In genomic region chr4:73541251-73541650, GRCh38 we compare ENCODE assay signal across 6 cellular contexts. TPM values are rescaled to one million over a fixed set of nuclear protein-coding genes. Genes with fewer than 3 reads are reported as not detected.
"Had no signal": no experiment of that assay in that cellular context is flagged by ENCODE, and none has a peak within 500 bp of the region (broad histone marks: within the 10 kb centered on the region; RNA-seq: fewer than 3 reads in every experiment).

No MANE protein-coding gene starts in this region.

- H3K4me3 Mint-ChIP-seq: GM23338, H9, IgD-negative memory B cell had no signal

- H3K4me1 Mint-ChIP-seq: GM23338, H9, IgD-negative memory B cell had no signal

- ATAC-seq: GM23338 had no signal

- DNase-seq: H9, HCEC 1CT had no signal

- H3K9me3 Mint-ChIP-seq: IgD-negative memory B cell had no signal

- H3K36me3 Mint-ChIP-seq: IgD-negative memory B cell had no signal

RNA-seq across cellular contexts. Expression of gene AFM, which starts 59.7 kb away (rescaled TPM):
- total RNA-seq: GM23338, H1, H9, HT-29 had no signal
